Comparison of ENCODE assay signal across 9 cellular contexts in the genomic region with DNA sequence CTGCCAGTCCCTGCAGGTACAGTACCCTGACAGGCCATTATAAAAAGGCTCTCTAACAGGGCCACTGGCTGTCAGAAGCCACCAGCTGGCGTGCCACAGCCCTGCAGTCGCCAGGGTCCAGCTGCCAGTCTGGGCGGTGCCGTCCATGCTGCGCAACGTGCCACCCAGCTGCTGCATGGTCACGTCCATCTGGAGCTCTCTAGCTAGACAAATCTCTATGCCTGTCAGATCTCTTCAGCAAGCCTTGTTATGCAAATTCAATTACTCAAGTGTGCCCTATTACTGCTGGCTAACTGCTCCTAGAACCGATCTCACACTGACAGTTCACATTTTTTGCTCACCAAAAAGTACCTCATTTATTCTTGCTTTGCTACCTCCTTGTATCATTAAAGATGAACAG.
A peak's percentile ranks its signal among the peaks of the same experiment; 100 is the strongest.
DNase-seq lines count a peak whose midpoint lies in the region; ATAC-seq and TF ChIP-seq lines count a peak whose summit lies in the region.
"Had no signal": no experiment of that assay in that cellular context is flagged by ENCODE, and none has a peak within 500 bp of the region (broad histone marks: within the 10 kb centered on the region; RNA-seq: fewer than 3 reads in every experiment).

No MANE protein-coding gene starts in this region.

- ATAC-seq in GM19438 (IDR thresholded peaks at IDR 0.05; ENCODE audit: low read depth, unreplicated experiment) (peak; percentile 82), HG03175 (IDR thresholded peaks at IDR 0.05; ENCODE audit: unreplicated experiment) (peak; percentile 81)

- no peaks in the 10 kb centered on the region for H3K36me3 ChIP-seq in BE2C

- DNase-seq in BE2C (peak; percentile 75), NCI-H748 treated with DMSO at 0.1 percent for 48 hours (lab: John Stamatoyannopoulos, UW) (peak; percentile 58), retina (peak; percentile 77), kidney tubule cell (ENCODE audit: low spot score) (no peak), T-helper 1 cell (no peak), T1000 (lab: John Stamatoyannopoulos, UW) (no peak)
- DNase-seq: CD4-positive, CD25-positive, alpha-beta regulatory T cell had no signal

- H3K9me3 ChIP-seq in BE2C, result no peaks in the 10 kb centered on the region

- no peak for TF ChIP-seq CTCF in BE2C (IDR thresholded peaks at IDR 0.05; ENCODE audit: low read depth, low read length)

- H3K4me3 ChIP-seq in BE2C (ENCODE audit: low read depth, low read length), result peak overlapping the region; percentile 20; the same call in 1 of the 2 replicates

- H3K27me3 ChIP-seq in BE2C, result no peaks in the 10 kb centered on the region

- H3K4me1 ChIP-seq in BE2C, result peaks cover 8% of the 10 kb centered on the region

Comparison
In these comparisons a context has a peak if more than half of its experiments do, and no peak if none do; other contexts are left out.
1. DNase-seq: peak in BE2C (single experiment), NCI-H748 treated with DMSO at 0.1 percent for 48 hours (single experiment) and retina (single experiment); none in kidney tubule cell (single experiment), T-helper 1 cell (0 of 5) and T1000 (single experiment).